1 cellular context compared by ENCODE assay signal in genomic region chr11:117178210-117179034, GRCh38.
A peak's percentile ranks its signal among the peaks of the same experiment; 100 is the strongest.
TF ChIP-seq lines count a peak whose summit lies in the region.

Gene SIDT2, plus strand, starts transcription at chr11:117178743. Its CDS starts 521 bp downstream, at chr11:117179264.

TF ChIP-seq in K562, 482 proteins besides CTCF, POLR2A, EP300 and RAD21 (continued from another document and continues in another):
- TF ChIP-seq SMARCA4 (IDR thresholded peaks at IDR 0.05), result no peak
- TF ChIP-seq ZBTB1 (CRISPR knock-in tag; IDR thresholded peaks at IDR 0.05; ENCODE audit: borderline replicate concordance, low read depth), result no peak
- no peak for TF ChIP-seq RBM34 (IDR thresholded peaks at IDR 0.05; ENCODE audit: borderline replicate concordance, insufficient read depth, low read length)
- TF ChIP-seq CREB5 (CRISPR knock-in tag; IDR thresholded peaks at IDR 0.05), result no peak
- TF ChIP-seq TCFL5 (CRISPR knock-in tag; conservative IDR thresholded peaks at IDR 0.05), result no peak
- peak; percentile 33; the same call in 1 of the 2 replicates for TF ChIP-seq MTA1 (IDR thresholded peaks at IDR 0.05; ENCODE audit: borderline replicate concordance)
- no peak for TF ChIP-seq ZNF668 (CRISPR knock-in tag; IDR thresholded peaks at IDR 0.05)
- TF ChIP-seq ZC3H8 (IDR thresholded peaks at IDR 0.05), result no peak
- TF ChIP-seq TRIM24 (IDR thresholded peaks at IDR 0.05), result no peak
- no peak for TF ChIP-seq DDX20 (tag; IDR thresholded peaks at IDR 0.05; ENCODE audit: low read depth)
- peak; percentile 58 for TF ChIP-seq PCBP1 (IDR thresholded peaks at IDR 0.05; ENCODE audit: low read depth, low read length, poor library complexity, severe bottlenecking)
- TF ChIP-seq ZBTB11 (CRISPR knock-in tag; IDR thresholded peaks at IDR 0.05), result no peak
- TF ChIP-seq TOE1 (IDR thresholded peaks at IDR 0.05; ENCODE audit: borderline replicate concordance), result peak; percentile 94
- TF ChIP-seq TOE1 (CRISPR knock-in tag; IDR thresholded peaks at IDR 0.05; ENCODE audit: borderline replicate concordance, low read depth), result no peak
- no peak for TF ChIP-seq ETV5 (CRISPR knock-in tag; IDR thresholded peaks at IDR 0.05; ENCODE audit: low read depth)
- TF ChIP-seq KDM2B (CRISPR knock-in tag; IDR thresholded peaks at IDR 0.05), result no peak
- TF ChIP-seq DEAF1 (CRISPR knock-in tag; IDR thresholded peaks at IDR 0.05), result no peak
- TF ChIP-seq ZNF395 (CRISPR knock-in tag; IDR thresholded peaks at IDR 0.05), result no peak
- no peak for TF ChIP-seq BCLAF1 (IDR thresholded peaks at IDR 0.05; ENCODE audit: borderline replicate concordance in 1 of 2, control insufficient read depth in 1 of 2, low read depth in 2 of 2, low read length in 1 of 2)
- TF ChIP-seq MBD1 (CRISPR knock-in tag; IDR thresholded peaks at IDR 0.05), result no peak
- no peak for TF ChIP-seq TSC22D4 (tag; IDR thresholded peaks at IDR 0.05)
- TF ChIP-seq PPARD (CRISPR knock-in tag; IDR thresholded peaks at IDR 0.05), result no peak
- no peak; the same call in 1 of the 2 replicates for TF ChIP-seq MTA3 (IDR thresholded peaks at IDR 0.05; ENCODE audit: borderline replicate concordance)
- no peak for TF ChIP-seq ZNF253 (CRISPR knock-in tag; conservative IDR thresholded peaks at IDR 0.05)
- peak; percentile 74 for TF ChIP-seq FOXJ2 (tag; IDR thresholded peaks at IDR 0.05)
- TF ChIP-seq ELF4 (CRISPR knock-in tag; IDR thresholded peaks at IDR 0.05), result no peak
- TF ChIP-seq ZNF77 (CRISPR knock-in tag; IDR thresholded peaks at IDR 0.05), result no peak
- no peak for TF ChIP-seq XRCC3 (IDR thresholded peaks at IDR 0.05)
- no peak for TF ChIP-seq LARP7 (IDR thresholded peaks at IDR 0.05)
- TF ChIP-seq TCF3 (CRISPR knock-in tag; IDR thresholded peaks at IDR 0.05), result peak; percentile 22; the same call in 1 of the 2 replicates
- TF ChIP-seq ADNP (tag; IDR thresholded peaks at IDR 0.05), result no peak
- no peak for TF ChIP-seq ATF4 (CRISPR knock-in tag; IDR thresholded peaks at IDR 0.05)
- TF ChIP-seq ZNF311 (CRISPR knock-in tag; IDR thresholded peaks at IDR 0.05), result no peak
- no peak for TF ChIP-seq ASH1L (IDR thresholded peaks at IDR 0.05; ENCODE audit: borderline replicate concordance, low read depth, partially characterized antibody)
- TF ChIP-seq ZNF511 (CRISPR knock-in tag; IDR thresholded peaks at IDR 0.05), result no peak
- TF ChIP-seq RBM25 (IDR thresholded peaks at IDR 0.05; ENCODE audit: low read depth, low read length, severe bottlenecking), result no peak
- TF ChIP-seq NFATC3 (IDR thresholded peaks at IDR 0.05), result no peak
- no peak for TF ChIP-seq ESRRA (IDR thresholded peaks at IDR 0.05; ENCODE audit: borderline replicate concordance, low read depth)
- peak; percentile 65 for TF ChIP-seq ZBTB12 (CRISPR knock-in tag; IDR thresholded peaks at IDR 0.05)
- peak; percentile 84 for TF ChIP-seq POLR2G (IDR thresholded peaks at IDR 0.05; ENCODE audit: low read depth, low read length)
- TF ChIP-seq CBFA2T3 (IDR thresholded peaks at IDR 0.05), result peak; percentile 30; the same call in 1 of the 2 replicates
- no peak for TF ChIP-seq ETV1 (tag; conservative IDR thresholded peaks at IDR 0.05; ENCODE audit: low read depth)
- no peak for TF ChIP-seq ZNF23 (CRISPR knock-in tag; IDR thresholded peaks at IDR 0.05)
- no peak for TF ChIP-seq REST (CRISPR knock-in tag; IDR thresholded peaks at IDR 0.05; ENCODE audit: low read depth)
- no peak for TF ChIP-seq ELF1 (tag; IDR thresholded peaks at IDR 0.05)
- no peak for TF ChIP-seq HNRNPH1 (optimal IDR thresholded peaks at IDR 0.05; ENCODE audit: low read depth, low read length)
- TF ChIP-seq TRIM28 (IDR thresholded peaks at IDR 0.05), result no peak
- TF ChIP-seq ID3 (CRISPR knock-in tag; IDR thresholded peaks at IDR 0.05), result no peak
- TF ChIP-seq ID3 (tag; IDR thresholded peaks at IDR 0.05), result no peak
